ENCODE assay signal across 8 cellular contexts in genomic region chr4:158722291-158722916, GRCh38. TPM values are rescaled to one million over a fixed set of nuclear protein-coding genes. Genes with fewer than 3 reads are reported as not detected.
DNase-seq lines count a peak whose midpoint lies in the region.

No MANE protein-coding gene starts in this region.

- H3K36me3 ChIP-seq in ES-I3 (ENCODE audit: insufficient read depth, low read length) = no peaks in the 10 kb centered on the region; the same call in 1 of the 2 replicates
- H3K36me3 ChIP-seq in rectal smooth muscle tissue (ENCODE audit: control insufficient read depth, insufficient read depth, low read length) = peaks cover 15% of the 10 kb centered on the region

- peak overlapping the region; percentile 83 for H3K4me3 ChIP-seq in rectal smooth muscle tissue (ENCODE audit: low read length)

- H3K27ac ChIP-seq in rectal smooth muscle tissue (ENCODE audit: low read depth, low read length) = peak overlapping the region; percentile 88

- no peaks in the 10 kb centered on the region for H3K9me3 ChIP-seq in ES-I3 (ENCODE audit: control insufficient read depth, insufficient read depth, low read length)

- H3K9ac ChIP-seq in ES-I3 (ENCODE audit: low read depth, low read length) (peak overlapping the region; percentile 47), rectal smooth muscle tissue (ENCODE audit: low read length) (peak overlapping the region; percentile 72)

- DNase-seq in H4 (ENCODE audit: low spot score) (peak; percentile 9), NCI-H146 (lab: John Stamatoyannopoulos, UW) (peak; percentile 19), amniotic epithelial cell (ENCODE audit: low read depth) (peak; percentile 48), hepatic stellate cell (ENCODE audit: low spot score) (peak; percentile 38), amniotic stem cell (lab: John Stamatoyannopoulos, UW) (no peak), mesenteric fat pad (ENCODE audit: low spot score) (no peak)

- H3K27me3 ChIP-seq in rectal smooth muscle tissue (ENCODE audit: control insufficient read depth, insufficient read depth, low read length) = no peaks in the 10 kb centered on the region

- H3K4me1 ChIP-seq in ES-I3 (ENCODE audit: insufficient read depth, low read length) (no peaks in the 10 kb centered on the region), rectal smooth muscle tissue (ENCODE audit: control insufficient read depth, insufficient read depth, low read length) (peaks cover 8% of the 10 kb centered on the region)

RNA-seq across cellular contexts. Expression of gene PPID, which starts 0.8 kb away (rescaled TPM):
- total RNA-seq in H4 (2014; rRNA removed; shearing (Covaris generic)) = 39.7 and 41.6 TPM in 2 replicates
- total RNA-seq in mesenteric fat pad = 19.6 TPM

RNA-seq across cellular contexts. Expression of gene FNIP2, which starts 46.4 kb away (rescaled TPM):
- 5.2 and 5.7 TPM in 2 replicates for total RNA-seq in H4 (2014; rRNA removed; shearing (Covaris generic))
- 57.2 TPM for total RNA-seq in mesenteric fat pad

RNA-seq across cellular contexts. Expression of gene ETFDH, which starts 50.3 kb away (rescaled TPM):
- 18.5 and 18.7 TPM in 2 replicates for total RNA-seq in H4 (2014; rRNA removed; shearing (Covaris generic))
- total RNA-seq in mesenteric fat pad = 68.8 TPM

RNA-seq across cellular contexts. Expression of gene C4orf46, which starts 50.7 kb away (rescaled TPM):
- total RNA-seq in H4 (2014; rRNA removed; shearing (Covaris generic)) = 19.0 and 29.8 TPM in 2 replicates
- total RNA-seq in mesenteric fat pad = 2.7 TPM

Comparison
In these comparisons a context has a peak if more than half of its experiments do, and no peak if none do; other contexts are left out.
1. DNase-seq: peak in H4 (single experiment), NCI-H146 (single experiment), amniotic epithelial cell (single experiment) and hepatic stellate cell (single experiment); none in amniotic stem cell (single experiment) and mesenteric fat pad (single experiment).